ENCODE assay signal across 8 cellular contexts in genomic region chr22:49724030-49724892, GRCh38.
DNase-seq lines count a peak whose midpoint lies in the region; ATAC-seq and TF ChIP-seq lines count a peak whose summit lies in the region.

No MANE protein-coding gene starts in this region.

- ATAC-seq in Right ventricle myocardium superior (ENCODE audit: poor library complexity) (peak; percentile 17), left cardiac atrium (no peak), lower lobe of right lung (peak in 1 of 2 donors; percentile 36), upper lobe of left lung (ENCODE audit: low FRiP score in 2 of 2) (peak in 1 of 2 donors; percentile 28)

- peak in 2 of 4 donors; percentile 15 to 38 for TF ChIP-seq EP300 in upper lobe of left lung (IDR thresholded peaks at IDR 0.05)

- H3K27me3 Mint-ChIP-seq in activated CD4-positive, alpha-beta memory T cell treated with anti-CD3 and anti-CD28 coated beads, Interleukin-2, amount 10 ng/mL, durations not matched to agents 7 days and 5 days, result peaks cover 36% of the 10 kb centered on the region

- TF ChIP-seq CTCF in lower lobe of right lung (IDR thresholded peaks at IDR 0.05), result no peak
- TF ChIP-seq CTCF in upper lobe of left lung (IDR thresholded peaks at IDR 0.05), result no peak

- CTCF ChIA-PET in activated CD4-positive, alpha-beta memory T cell treated with anti-CD3 and anti-CD28 coated beads, Interleukin-2, amount 10 ng/mL, durations not matched to agents 7 days and 5 days (lab: Charles Lee), result interaction anchor here (0.7 to 1.2 kb wide), 2 partner anchors 68 to 374 kb away, joined by 3 read pairs; no protein-coding TSS in a partner anchor

- DNase-seq in Right ventricle myocardium superior (no peak), left cardiac atrium (no peak), lower lobe of right lung (no peak), upper lobe of left lung (peak in 1 of 2 donors; percentile 81), 8988T (no peak), NCI-H1092 treated with DMSO at 0.1 percent for 48 hours (lab: John Stamatoyannopoulos, UW) (no peak), amygdala (lab: John Stamatoyannopoulos, UW) (no peak)
- peak; percentile 49 for DNase-seq in activated CD4-positive, alpha-beta memory T cell treated with anti-CD3 and anti-CD28 coated beads, Interleukin-2, amount 10 ng/mL, durations not matched to agents 7 days and 5 days

- H3K36me3 ChIP-seq in lower lobe of right lung (no peaks in the 10 kb centered on the region), upper lobe of left lung (no peaks in the 10 kb centered on the region)

- H3K4me1 Mint-ChIP-seq in activated CD4-positive, alpha-beta memory T cell treated with anti-CD3 and anti-CD28 coated beads, Interleukin-2, amount 10 ng/mL, durations not matched to agents 7 days and 5 days, result peaks cover 6% of the 10 kb centered on the region

- H3K9me3 ChIP-seq in lower lobe of right lung (no peaks in the 10 kb centered on the region), upper lobe of left lung (no peaks in the 10 kb centered on the region)

- H3K27me3 ChIP-seq in lower lobe of right lung (ENCODE audit: low read depth) (peaks cover 62% of the 10 kb centered on the region), upper lobe of left lung (peaks cover 0 to 12% (median 5%) of the 10 kb centered on the region in 4 donors)

- H3K4me3 Mint-ChIP-seq in activated CD4-positive, alpha-beta memory T cell treated with anti-CD3 and anti-CD28 coated beads, Interleukin-2, amount 10 ng/mL, durations not matched to agents 7 days and 5 days, result peak overlapping the region; percentile 84

- no peaks in the 10 kb centered on the region for H3K9me3 Mint-ChIP-seq in activated CD4-positive, alpha-beta memory T cell treated with anti-CD3 and anti-CD28 coated beads, Interleukin-2, amount 10 ng/mL, durations not matched to agents 7 days and 5 days

- H3K4me3 ChIP-seq in lower lobe of right lung (peak overlapping the region; percentile 51), upper lobe of left lung (peak overlapping the region; percentile 20 to 53 (median 41))

- no peaks in the 10 kb centered on the region for H3K36me3 Mint-ChIP-seq in activated CD4-positive, alpha-beta memory T cell treated with anti-CD3 and anti-CD28 coated beads, Interleukin-2, amount 10 ng/mL, durations not matched to agents 7 days and 5 days (ENCODE audit: low read depth)

- TF ChIP-seq POLR2A in upper lobe of left lung (IDR thresholded peaks at IDR 0.05), result no peak

- intact Hi-C loops in Right ventricle myocardium superior (cut with DNase I) (no loop called here), left cardiac atrium (cut with DNase I) (no loop called here), lower lobe of right lung (cut with DNase I) (no loop called here)

- peak overlapping the region; percentile 27 for H3K27ac ChIP-seq in lower lobe of right lung
- H3K27ac ChIP-seq in upper lobe of left lung, result peak overlapping the region in 2 of 4 donors; percentile 24 to 44

- 34 to 47% methylated on average over 46 to 54 of the region's 54 CpGs for WGBS in upper lobe of left lung, 2 donors

- POLR2A ChIA-PET in activated CD4-positive, alpha-beta memory T cell treated with anti-CD3 and anti-CD28 coated beads, Interleukin-2, amount 10 ng/mL, durations not matched to agents 7 days and 5 days (lab: Charles Lee), result no interaction called here

- peak overlapping the region; percentile 73 for H3K27ac Mint-ChIP-seq in activated CD4-positive, alpha-beta memory T cell treated with anti-CD3 and anti-CD28 coated beads, Interleukin-2, amount 10 ng/mL, durations not matched to agents 7 days and 5 days

- H3K4me1 ChIP-seq in lower lobe of right lung (peaks cover 12% of the 10 kb centered on the region), upper lobe of left lung (peaks cover 5 to 16% (median 9%) of the 10 kb centered on the region in 4 donors)
